Comparison of ENCODE assay signal across 17 cellular contexts in genomic region chr3:126932188-126932931, GRCh38. TPM values are rescaled to one million over a fixed set of nuclear protein-coding genes. Genes with fewer than 3 reads are reported as not detected.
A peak's percentile ranks its signal among the peaks of the same experiment; 100 is the strongest.
DNase-seq lines count a peak whose midpoint lies in the region; ATAC-seq and TF ChIP-seq lines count a peak whose summit lies in the region.
"Had no signal": no experiment of that assay in that cellular context is flagged by ENCODE, and none has a peak within 500 bp of the region (broad histone marks: within the 10 kb centered on the region; RNA-seq: fewer than 3 reads in every experiment).

No MANE protein-coding gene starts in this region.

- peaks cover 44% of the 10 kb centered on the region for H3K4me1 Mint-ChIP-seq in progenitor cell of endocrine pancreas (ENCODE audit: low read depth)
- H3K4me1 Mint-ChIP-seq: activated CD4-positive, alpha-beta T cell treated with anti-CD3 and anti-CD28 coated beads, Interleukin-2, amount 10 ng/mL, durations not matched to agents 24 days and 14 days had no signal

- no peaks in the 10 kb centered on the region for H3K36me3 Mint-ChIP-seq in progenitor cell of endocrine pancreas (ENCODE audit: insufficient read depth)

- H3K4me3 ChIP-seq in adipocyte (ENCODE audit: low read length), result no peak overlapping the region
- H3K4me3 ChIP-seq: BLaER1 treated with 17β-estradiol and CSF1 and Interleukin-3, amounts not matched to agents 10 nM and 100 nM; breast epithelium had no signal

- peaks cover 14% of the 10 kb centered on the region for H3K4me1 ChIP-seq in adipocyte (ENCODE audit: control insufficient read depth, insufficient read depth, low read length)

- H3K9me3 Mint-ChIP-seq in progenitor cell of endocrine pancreas (ENCODE audit: low read depth), result no peaks in the 10 kb centered on the region
- H3K9me3 Mint-ChIP-seq: activated CD4-positive, alpha-beta T cell treated with anti-CD3 and anti-CD28 coated beads, Interleukin-2, amount 10 ng/mL, durations not matched to agents 24 days and 14 days; stimulated activated naive B cell treated with anti-CD40 and anti-IgM and Interleukin-4, amounts not matched to agents 10 μg/mL and 1 μg/mL and 100 μg/mL, for 72 hours had no signal

- no peaks in the 10 kb centered on the region for H3K27me3 ChIP-seq in adipocyte (replicated peaks; ENCODE audit: control insufficient read depth, insufficient read depth, low read length)
- H3K27me3 ChIP-seq: breast epithelium had no signal

- no peak for ATAC-seq in HG03521 (IDR thresholded peaks at IDR 0.05; ENCODE audit: unreplicated experiment)
- no peak for ATAC-seq in HG03175 (IDR thresholded peaks at IDR 0.05; ENCODE audit: unreplicated experiment)
- ATAC-seq: left colon; stimulated activated naive B cell treated with anti-CD40 and anti-IgM and Interleukin-4, amounts not matched to agents 10 μg/mL and 1 μg/mL and 100 μg/mL, for 72 hours had no signal

- peak overlapping the region; percentile 14 for H3K27ac Mint-ChIP-seq in progenitor cell of endocrine pancreas
- H3K27ac Mint-ChIP-seq: activated CD4-positive, alpha-beta T cell treated with anti-CD3 and anti-CD28 coated beads, Interleukin-2, amount 10 ng/mL, durations not matched to agents 24 days and 14 days; stimulated activated naive B cell treated with anti-CD40 and anti-IgM and Interleukin-4, amounts not matched to agents 10 μg/mL and 1 μg/mL and 100 μg/mL, for 72 hours had no signal

- no peak for TF ChIP-seq CTCF in progenitor cell of endocrine pancreas (IDR thresholded peaks at IDR 0.05; ENCODE audit: unreplicated experiment)

- peak; percentile 58 for DNase-seq in EH (ENCODE audit: low read depth)
- peak; percentile 34 for DNase-seq in adipocyte (ENCODE audit: low read depth)
- DNase-seq in fibroblast of the conjunctiva (ENCODE audit: low read depth), result peak; percentile 16
- DNase-seq in progenitor cell of endocrine pancreas (ENCODE audit: low spot score, unreplicated experiment), result no peak
- DNase-seq in activated CD8-positive, alpha-beta memory T cell treated with anti-CD3 and anti-CD28 coated beads for 24 hours, result no peak
- DNase-seq in stimulated activated CD8-positive, alpha-beta memory T cell treated with anti-CD3 and anti-CD28 coated beads, Interleukin-4, amount 100 ng/mL, for 48 hours, result no peak
- DNase-seq: activated CD4-positive, alpha-beta T cell treated with anti-CD3 and anti-CD28 coated beads, Interleukin-2, amount 10 ng/mL, durations not matched to agents 24 days and 14 days; left colon; NCI-H1930; occipital lobe; stimulated activated naive B cell treated with anti-CD40 and anti-IgM and Interleukin-4, amounts not matched to agents 10 μg/mL and 1 μg/mL and 100 μg/mL, for 72 hours; T-helper 1 cell had no signal

- peaks cover 6% of the 10 kb centered on the region for H3K27me3 Mint-ChIP-seq in progenitor cell of endocrine pancreas
- H3K27me3 Mint-ChIP-seq: activated CD4-positive, alpha-beta T cell treated with anti-CD3 and anti-CD28 coated beads, Interleukin-2, amount 10 ng/mL, durations not matched to agents 24 days and 14 days had no signal

- no peak overlapping the region for H3K9ac ChIP-seq in adipocyte (ENCODE audit: low read length)
- H3K9ac ChIP-seq: BLaER1 treated with 17β-estradiol and CSF1 and Interleukin-3, amounts not matched to agents 10 nM and 100 nM; KMS-11 had no signal

- H3K9me3 ChIP-seq in adipocyte (ENCODE audit: control insufficient read depth, low read length), result no peaks in the 10 kb centered on the region
- H3K9me3 ChIP-seq: BLaER1 treated with 17β-estradiol and CSF1 and Interleukin-3, amounts not matched to agents 10 nM and 100 nM; breast epithelium had no signal

- H3K36me3 ChIP-seq in adipocyte (ENCODE audit: control insufficient read depth, insufficient read depth, low read length, severe bottlenecking), result no peaks in the 10 kb centered on the region
- H3K36me3 ChIP-seq: BLaER1 treated with 17β-estradiol and CSF1 and Interleukin-3, amounts not matched to agents 10 nM and 100 nM; breast epithelium had no signal

- no peak overlapping the region for H3K4me3 Mint-ChIP-seq in progenitor cell of endocrine pancreas (ENCODE audit: low read depth)
- H3K4me3 Mint-ChIP-seq: activated CD4-positive, alpha-beta T cell treated with anti-CD3 and anti-CD28 coated beads, Interleukin-2, amount 10 ng/mL, durations not matched to agents 24 days and 14 days; stimulated activated naive B cell treated with anti-CD40 and anti-IgM and Interleukin-4, amounts not matched to agents 10 μg/mL and 1 μg/mL and 100 μg/mL, for 72 hours had no signal

RNA-seq across cellular contexts. Expression of gene PLXNA1, which starts 50.6 kb away (rescaled TPM):
- total RNA-seq in progenitor cell of endocrine pancreas, result 104 and 107 TPM in 2 replicates

Comparison
In these comparisons a context has a peak if more than half of its experiments do, and no peak if none do; other contexts are left out.
1. DNase-seq: peak in EH (single experiment), adipocyte (single experiment) and fibroblast of the conjunctiva (single experiment); none in progenitor cell of endocrine pancreas (single experiment), activated CD8-positive, alpha-beta memory T cell treated with anti-CD3 and anti-CD28 coated beads for 24 hours (single experiment) and stimulated activated CD8-positive, alpha-beta memory T cell treated with anti-CD3 and anti-CD28 coated beads, Interleukin-4, amount 100 ng/mL, for 48 hours (single experiment).